In genomic region chr20:1900321-1900791, GRCh38 we compare ENCODE assay signal across 8 cellular contexts. TPM values are rescaled to one million over a fixed set of nuclear protein-coding genes. Genes with fewer than 3 reads are reported as not detected.
DNase-seq lines count a peak whose midpoint lies in the region; ATAC-seq, FAIRE-seq and TF ChIP-seq lines count a peak whose summit lies in the region.

No MANE protein-coding gene starts in this region.

- peak overlapping the region in 2 of 6 donors; percentile 10 to 16 for H3K27ac Mint-ChIP-seq in naive B cell
- no peak overlapping the region for H3K27ac Mint-ChIP-seq in activated T-helper 17 cell treated with anti-CD3 and anti-CD28 coated beads, Interleukin-2, amount 50 U/mL, for 72 hours

- H3K4me3 ChIP-seq in epithelial cell of proximal tubule (ENCODE audit: low read depth, low read length), result no peak overlapping the region

- FAIRE-seq in RCC 7860 (lab: Jason Lieb, UNC), result peak; percentile 69

- H3K4me1 Mint-ChIP-seq in naive B cell, result peaks cover 37 to 53% (median 44%) of the 10 kb centered on the region in 3 donors
- H3K4me1 Mint-ChIP-seq in activated T-helper 17 cell treated with anti-CD3 and anti-CD28 coated beads, Interleukin-2, amount 50 U/mL, for 72 hours, result no peaks in the 10 kb centered on the region

- H3K9me3 Mint-ChIP-seq in naive B cell, result no peaks in the 10 kb centered on the region
- H3K9me3 Mint-ChIP-seq in activated T-helper 17 cell treated with anti-CD3 and anti-CD28 coated beads, Interleukin-2, amount 50 U/mL, for 72 hours, result no peaks in the 10 kb centered on the region

- ATAC-seq in HG02759 (IDR thresholded peaks at IDR 0.05; ENCODE audit: unreplicated experiment) (peak; percentile 33), naive B cell (ENCODE audit: low read depth in 2 of 2) (peak; percentile 17 to 34)
- ATAC-seq in activated T-helper 17 cell treated with anti-CD3 and anti-CD28 coated beads, Interleukin-2, amount 50 U/mL, for 72 hours (replicated peaks), result no peak

- H3K36me3 Mint-ChIP-seq in naive B cell, result no peaks in the 10 kb centered on the region
- no peaks in the 10 kb centered on the region for H3K36me3 Mint-ChIP-seq in activated T-helper 17 cell treated with anti-CD3 and anti-CD28 coated beads, Interleukin-2, amount 50 U/mL, for 72 hours (ENCODE audit: low read depth)

- TF ChIP-seq CTCF in epithelial cell of proximal tubule (conservative IDR thresholded peaks at IDR 0.05; ENCODE audit: low read depth, low read length), result peak; percentile 87

- peak; percentile 30 for DNase-seq in COLO668 (lab: John Stamatoyannopoulos, UW; ENCODE audit: unreplicated experiment)
- peak; percentile 80 for DNase-seq in RCC 7860 (ENCODE audit: low spot score)
- DNase-seq in epithelial cell of proximal tubule (ENCODE audit: low read depth), result peak; percentile 60
- DNase-seq in naive B cell, result no peak
- no peak for DNase-seq in activated CD4-positive, alpha-beta T cell treated with anti-CD3 and anti-CD28 coated beads, Interleukin-2, amount 50 U/mL, for 48 hours
- DNase-seq in NCI-H510A (lab: John Stamatoyannopoulos, UW), result no peak

- peaks cover 0 to 6% (median 0%) of the 10 kb centered on the region in 3 donors for H3K27me3 Mint-ChIP-seq in naive B cell
- H3K27me3 Mint-ChIP-seq in activated T-helper 17 cell treated with anti-CD3 and anti-CD28 coated beads, Interleukin-2, amount 50 U/mL, for 72 hours, result peaks cover 50% of the 10 kb centered on the region

- H3K4me3 Mint-ChIP-seq in naive B cell, result no peak overlapping the region
- no peak overlapping the region for H3K4me3 Mint-ChIP-seq in activated T-helper 17 cell treated with anti-CD3 and anti-CD28 coated beads, Interleukin-2, amount 50 U/mL, for 72 hours

RNA-seq across cellular contexts. Expression of gene SIRPA, which starts 5.1 kb away (rescaled TPM):
- 49.8 and 50.6 TPM in 2 replicates for total RNA-seq in epithelial cell of proximal tubule
- under 1 TPM in 4 of 6 donors, not detected in 2; 0.24 to 0.44 (median 0.26) TPM for polyA plus RNA-seq in naive B cell (ENCODE audit: low read depth in 6 of 6)
- under 1 TPM in 1 of 2 donors, not detected in 1; 0.05 TPM for total RNA-seq in activated T-helper 17 cell treated with anti-CD3 and anti-CD28 coated beads, Interleukin-2, amount 50 U/mL, for 72 hours

Comparison
In these comparisons a context has a peak if more than half of its experiments do, and no peak if none do; other contexts are left out.
1. DNase-seq: peak in COLO668 (single experiment), RCC 7860 (single experiment) and epithelial cell of proximal tubule (single experiment); none in naive B cell (single experiment), activated CD4-positive, alpha-beta T cell treated with anti-CD3 and anti-CD28 coated beads, Interleukin-2, amount 50 U/mL, for 48 hours (0 of 2) and NCI-H510A (single experiment).
2. RNA of gene SIRPA, which starts 5.1 kb away (total RNA-seq): 49.8 to 50.6 TPM in epithelial cell of proximal tubule; 0.05 TPM in activated T-helper 17 cell treated with anti-CD3 and anti-CD28 coated beads, Interleukin-2, amount 50 U/mL, for 72 hours; every median in the first group is over 10 times any median in the second.